Comparison of ENCODE assay signal across 29 cellular contexts in the genomic region with DNA sequence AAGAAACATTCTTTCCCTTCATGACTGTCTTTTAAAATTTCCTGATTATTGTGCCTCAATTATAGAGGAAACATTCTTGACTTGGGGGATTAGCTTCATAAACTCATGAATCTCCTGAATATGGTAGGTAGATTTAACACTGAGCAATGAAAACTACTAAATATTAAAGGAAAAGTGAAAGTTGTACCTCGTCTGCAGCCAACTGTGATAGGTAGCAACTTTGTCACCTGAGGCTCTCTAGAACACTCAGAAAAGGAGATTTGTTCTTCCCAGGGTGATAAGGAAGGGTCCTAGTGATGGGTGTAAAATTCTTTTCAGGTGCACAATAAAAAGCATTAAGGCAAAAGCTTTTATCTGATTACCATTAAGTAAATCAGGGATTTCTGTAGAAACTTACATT.
"Had no signal": no experiment of that assay in that cellular context is flagged by ENCODE, and none has a peak within 500 bp of the region (broad histone marks: within the 10 kb centered on the region; RNA-seq: fewer than 3 reads in every experiment).

No MANE protein-coding gene starts in this region.

- ATAC-seq: left cardiac atrium; left lung; natural killer cell; sciatic nerve; stimulated activated memory B cell treated with anti-CD40 and anti-IgM and Interleukin-4, amounts not matched to agents 10 μg/mL and 1 μg/mL and 100 μg/mL, for 72 hours; stimulated activated naive CD8-positive, alpha-beta T cell treated with anti-CD3 and anti-CD28 coated beads, Interleukin-15, amount 100 ng/mL, for 72 hours had no signal

- H3K9me3 ChIP-seq: left lung, neutrophil, ovary, right atrium auricular region, spleen, tibial nerve, uterus had no signal

- H3K4me3 ChIP-seq: left lung, lung, neural progenitor cell, ovary, right atrium auricular region, skin epidermis, spleen, tibial nerve, uterus had no signal

- H3K4me1 ChIP-seq: right atrium auricular region, spleen, uterus had no signal

- H3K36me3 Mint-ChIP-seq: mesothelial cell of epicardium; naive B cell; natural killer cell; neural progenitor cell; stimulated activated memory B cell treated with anti-CD40 and anti-IgM and Interleukin-4, amounts not matched to agents 10 μg/mL and 1 μg/mL and 100 μg/mL, for 72 hours; type B pancreatic cell had no signal

- H3K27me3 Mint-ChIP-seq: naive B cell; progenitor cell of endocrine pancreas; stimulated activated memory B cell treated with anti-CD40 and anti-IgM and Interleukin-4, amounts not matched to agents 10 μg/mL and 1 μg/mL and 100 μg/mL, for 72 hours; type B pancreatic cell had no signal

- H2AFZ ChIP-seq: neural progenitor cell had no signal

- FAIRE-seq: keratinocyte had no signal

- H3K36me3 ChIP-seq: left lung, neural progenitor cell, neutrophil, ovary, right atrium auricular region, spleen, tibial nerve, uterus had no signal

- H3K27me3 ChIP-seq: left lung, neural progenitor cell, neutrophil, ovary, right atrium auricular region, spleen, tibial nerve, uterus had no signal

- H3K27ac ChIP-seq: left lung, neural progenitor cell, neutrophil, ovary, right atrium auricular region, skin epidermis, spleen, tibial nerve, uterus had no signal

- H3K27ac Mint-ChIP-seq: mesothelial cell of epicardium; naive B cell; natural killer cell; nephron progenitor cell; neural progenitor cell; progenitor cell of endocrine pancreas; stimulated activated memory B cell treated with anti-CD40 and anti-IgM and Interleukin-4, amounts not matched to agents 10 μg/mL and 1 μg/mL and 100 μg/mL, for 72 hours; type B pancreatic cell had no signal

- H3K4me1 Mint-ChIP-seq: naive B cell; natural killer cell; nephron progenitor cell; stimulated activated memory B cell treated with anti-CD40 and anti-IgM and Interleukin-4, amounts not matched to agents 10 μg/mL and 1 μg/mL and 100 μg/mL, for 72 hours; stimulated activated naive CD8-positive, alpha-beta T cell treated with anti-CD3 and anti-CD28 coated beads, Interleukin-15, amount 100 ng/mL, for 72 hours had no signal

- H3K4me2 ChIP-seq: neural progenitor cell had no signal

- H3K9ac ChIP-seq: neural progenitor cell had no signal

- H3K4me3 Mint-ChIP-seq: mesothelial cell of epicardium; naive B cell; natural killer cell; nephron progenitor cell; neural progenitor cell; stimulated activated memory B cell treated with anti-CD40 and anti-IgM and Interleukin-4, amounts not matched to agents 10 μg/mL and 1 μg/mL and 100 μg/mL, for 72 hours; stimulated activated naive CD8-positive, alpha-beta T cell treated with anti-CD3 and anti-CD28 coated beads, Interleukin-15, amount 100 ng/mL, for 72 hours; type B pancreatic cell had no signal

- DNase-seq: hippocampal formation; kidney glomerular epithelial cell; left cardiac atrium; left lung; mesendoderm; naive B cell; natural killer cell; nephron progenitor cell; occipital lobe; ovary; spleen; stimulated activated CD4-positive, alpha-beta T cell treated with anti-CD3 and anti-CD28 coated beads, Interleukin-4, amount 100 ng/mL, for 24 hours; stimulated activated CD8-positive, alpha-beta memory T cell treated with anti-CD3 and anti-CD28 coated beads, Interleukin-4, amount 100 ng/mL, for 48 hours; stimulated activated naive CD4-positive, alpha-beta T cell treated with Interleukin-2 at 50 U/mL for 16 hours; stimulated activated naive CD8-positive, alpha-beta T cell treated with anti-CD3 and anti-CD28 coated beads, Interleukin-15, amount 100 ng/mL, for 72 hours; substantia nigra; uterus had no signal
